In the genomic region with DNA sequence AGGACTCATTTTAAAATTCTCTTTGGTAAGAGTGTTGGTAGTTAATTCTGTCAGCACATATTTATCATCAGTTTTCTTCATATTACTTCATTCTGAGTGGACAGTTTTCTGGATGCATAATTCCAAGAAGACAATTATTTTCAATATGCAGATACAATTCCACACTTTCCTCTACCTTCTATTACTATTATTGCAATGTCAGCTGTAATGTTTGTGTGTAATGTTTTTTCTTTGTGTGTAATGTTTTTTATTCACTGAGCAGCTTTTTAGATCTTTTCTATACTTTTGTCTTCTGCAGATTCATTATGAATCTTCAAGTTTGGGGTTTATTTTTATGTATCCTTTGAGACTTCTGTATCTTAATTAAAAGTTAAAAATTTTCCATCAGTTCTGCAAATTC, we compare ENCODE assay signal across 27 cellular contexts.
"Had no signal": no experiment of that assay in that cellular context is flagged by ENCODE, and none has a peak within 500 bp of the region (broad histone marks: within the 10 kb centered on the region; RNA-seq: fewer than 3 reads in every experiment).

No MANE protein-coding gene starts in this region.

- ATAC-seq: effector memory CD8-positive, alpha-beta T cell; esophagus mucosa; foreskin keratinocyte; gastrocnemius medialis; gastroesophageal sphincter; heart left ventricle; heart right ventricle had no signal

- H3K4me1 ChIP-seq: colonic mucosa, esophagus muscularis mucosa, esophagus squamous epithelium, foreskin keratinocyte, gastrocnemius medialis, gastroesophageal sphincter, heart left ventricle, heart right ventricle had no signal

- DNase-seq: colonic mucosa; cortex of kidney; dermis blood vessel endothelial cell; dorsolateral prefrontal cortex; effector CD4-positive, alpha-beta T cell; effector CD8-positive, alpha-beta T cell; effector memory CD4-positive, alpha-beta T cell; effector memory CD8-positive, alpha-beta T cell; endodermal cell; erythroblast; esophagus squamous epithelium; foreskin fibroblast; foreskin keratinocyte; foreskin melanocyte; gastrocnemius medialis; glutamatergic neuron; head of caudate nucleus; heart left ventricle; heart right ventricle had no signal

- H3K27ac ChIP-seq: colonic mucosa, coronary artery, dorsolateral prefrontal cortex, epithelial cell of prostate, esophagus muscularis mucosa, esophagus squamous epithelium, foreskin keratinocyte, gastrocnemius medialis, gastroesophageal sphincter, heart left ventricle, heart right ventricle had no signal

- FAIRE-seq: colon, endometrium, endothelial cell of umbilical vein had no signal

- H3K36me3 ChIP-seq: colonic mucosa, esophagus muscularis mucosa, esophagus squamous epithelium, gastrocnemius medialis, gastroesophageal sphincter, heart left ventricle, heart right ventricle had no signal

- H3K9me3 ChIP-seq: colonic mucosa, esophagus muscularis mucosa, esophagus squamous epithelium, gastrocnemius medialis, gastroesophageal sphincter, heart left ventricle, heart right ventricle had no signal

- H3K27me3 ChIP-seq: colonic mucosa, dorsolateral prefrontal cortex, esophagus muscularis mucosa, esophagus squamous epithelium, foreskin keratinocyte, gastrocnemius medialis, gastroesophageal sphincter, heart left ventricle, heart right ventricle had no signal

- H3K4me3 ChIP-seq: colonic mucosa, coronary artery, dorsolateral prefrontal cortex, esophagus muscularis mucosa, esophagus squamous epithelium, gastrocnemius medialis, gastroesophageal sphincter, heart left ventricle, heart right ventricle had no signal
